Comparison of ENCODE assay signal across 1 cellular context in the genomic region with DNA sequence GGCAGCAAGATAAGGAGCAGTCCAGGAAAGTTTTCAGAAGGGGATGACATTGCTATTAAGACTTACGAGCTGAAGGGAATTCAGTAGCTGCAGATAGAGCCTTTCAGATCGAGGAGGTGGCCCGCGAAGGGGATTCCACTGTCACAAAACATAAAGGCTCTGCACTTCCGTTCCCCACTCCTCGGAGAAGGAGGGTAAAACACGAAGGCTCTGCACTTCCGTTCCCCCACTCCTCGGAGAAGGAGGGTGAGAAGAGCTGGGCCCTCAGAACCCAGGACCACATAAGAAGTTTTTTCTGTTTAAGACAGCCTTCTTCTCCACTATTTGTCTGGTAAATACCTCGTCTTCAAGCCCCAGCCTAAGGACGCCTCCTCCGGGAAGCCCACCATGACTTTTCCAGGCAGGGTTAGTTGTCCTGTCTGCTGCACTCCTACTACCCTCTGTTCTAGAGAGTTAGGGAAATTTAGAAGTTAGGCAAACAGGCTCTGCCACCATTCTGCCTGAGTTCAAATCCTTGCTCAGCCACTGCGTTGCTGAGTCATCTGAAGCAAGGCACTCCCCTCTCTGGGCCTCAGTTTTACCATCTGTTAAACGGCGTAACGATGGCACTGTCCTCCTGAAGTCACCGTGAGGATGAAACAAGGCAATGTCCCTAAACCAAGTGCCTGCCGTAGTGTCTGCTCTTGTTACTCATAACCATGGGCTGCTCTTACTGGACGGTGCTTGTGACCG.
TF ChIP-seq lines count a peak whose summit lies in the region.

No MANE protein-coding gene starts in this region.

TF ChIP-seq in GM23338, 12 proteins besides CTCF, POLR2A, EP300 and RAD21 (continued from another document):
- TF ChIP-seq ZNF462 (CRISPR knock-in tag; IDR thresholded peaks at IDR 0.05) (no peak), EZH2phosphoT487 (IDR thresholded peaks at IDR 0.05; ENCODE audit: unreplicated experiment) (no peak)
